ENCODE assay signal across 12 cellular contexts in the genomic region with DNA sequence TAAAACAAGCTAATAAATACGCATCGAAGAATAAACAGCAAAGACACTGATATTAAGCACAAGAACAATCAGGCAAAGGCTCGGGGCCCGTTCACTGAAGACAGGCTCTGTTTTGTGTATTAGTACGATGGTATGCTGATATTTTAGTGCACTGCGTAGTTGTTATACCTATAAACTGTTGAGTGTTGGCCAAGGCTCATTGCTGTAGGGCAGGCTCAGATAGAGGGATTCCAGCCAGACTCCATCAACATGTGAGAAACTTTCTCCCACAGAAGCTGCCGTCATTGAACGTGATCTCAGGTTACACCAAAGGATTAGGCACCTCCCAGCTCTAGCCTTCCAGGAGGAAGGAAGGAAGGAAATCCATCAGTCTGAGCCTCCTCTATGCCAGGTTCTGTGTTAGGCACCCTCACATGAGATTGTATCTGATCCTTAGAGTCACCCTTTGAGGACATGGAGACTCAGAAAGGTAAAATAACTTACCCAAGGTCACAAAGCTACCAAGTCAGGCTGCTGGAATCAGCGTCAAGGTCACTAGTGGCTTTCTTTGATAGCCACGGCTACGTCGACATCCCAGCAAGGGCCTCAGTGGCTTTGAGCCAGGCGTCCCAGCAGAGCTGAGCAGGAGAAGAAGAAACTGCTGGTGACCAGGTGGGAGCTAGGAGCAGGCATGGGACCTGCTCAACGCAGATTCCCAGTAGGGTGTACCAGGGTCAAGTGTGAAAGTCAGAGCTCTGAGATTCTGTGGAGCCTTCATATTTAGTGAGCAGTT. TPM values are rescaled to one million over a fixed set of nuclear protein-coding genes. Genes with fewer than 3 reads are reported as not detected.
DNase-seq lines count a peak whose midpoint lies in the region; ATAC-seq, FAIRE-seq and TF ChIP-seq lines count a peak whose summit lies in the region.
"Had no signal": no experiment of that assay in that cellular context is flagged by ENCODE, and none has a peak within 500 bp of the region (broad histone marks: within the 10 kb centered on the region; RNA-seq: fewer than 3 reads in every experiment).

No MANE protein-coding gene starts in this region.

- H3K9me3 Mint-ChIP-seq in MCF 10A (ENCODE audit: unreplicated experiment) = no peaks in the 10 kb centered on the region
- no peaks in the 10 kb centered on the region for H3K9me3 Mint-ChIP-seq in type B pancreatic cell
- H3K9me3 Mint-ChIP-seq: T-helper 1 cell treated with Interleukin-12 subunit alpha and Interleukin-12 subunit beta and Interleukin-4 antibody, amounts not matched to agents 30 μg/mL and 1 μg/mL, for 36 hours had no signal

- peaks cover 55% of the 10 kb centered on the region for H3K36me3 ChIP-seq in mammary epithelial cell (ENCODE audit: insufficient read depth, low read length)
- H3K36me3 ChIP-seq in H1 (ENCODE audit: control insufficient read depth in 2 of 4, insufficient read depth in 4 of 4, low read length in 3 of 4) = peaks cover 0 to 6% (median 0%) of the 10 kb centered on the region in 4 experiments; a peak in 1 of 8 replicates
- no peaks in the 10 kb centered on the region for H3K36me3 ChIP-seq in effector memory CD4-positive, alpha-beta T cell (ENCODE audit: control insufficient read depth, insufficient read depth, low read length)
- H3K36me3 ChIP-seq: HAP-1, vagina had no signal

- H3K9me3 ChIP-seq in mammary epithelial cell (replicated peaks; ENCODE audit: insufficient read depth, low read length) = no peaks in the 10 kb centered on the region
- H3K9me3 ChIP-seq in H1 (ENCODE audit: insufficient read depth in 2 of 2, low read depth in 1 of 2, low read length in 1 of 2) = no peaks in the 10 kb centered on the region
- no peaks in the 10 kb centered on the region for H3K9me3 ChIP-seq in effector memory CD4-positive, alpha-beta T cell (ENCODE audit: control insufficient read depth, low read length)
- H3K9me3 ChIP-seq: HAP-1, vagina had no signal

- POLR2A ChIA-PET in MCF 10A (lab: Yijun Ruan, JAX) = interaction anchor here (0.5 to 10.9 kb wide), 12 partner anchors 14 to 225 kb away, joined by 3 to 116 read pairs (median 5); a partner anchor contains a TSS
- POLR2A ChIA-PET in H1 (lab: Charles Lee; ENCODE audit: partially characterized antibody) = interaction anchor here (0.9 to 3.5 kb wide), 5 partner anchors 11 to 148 kb away, joined by 3 to 10 read pairs (median 3); no protein-coding TSS in a partner anchor

- no peak overlapping the region for H3K23ac ChIP-seq in H1 (ENCODE audit: insufficient read length)

- H3K4me1 ChIP-seq in mammary epithelial cell (ENCODE audit: insufficient read depth, low read length) (peaks cover 87% of the 10 kb centered on the region), H1 (replicated peaks in 1 of 4; ENCODE audit: control insufficient read depth in 3 of 4, insufficient read depth in 4 of 4, low read length in 3 of 4) (peaks cover 6 to 26% (median 16%) of the 10 kb centered on the region in 4 experiments)
- no peaks in the 10 kb centered on the region for H3K4me1 ChIP-seq in effector memory CD4-positive, alpha-beta T cell (ENCODE audit: control insufficient read depth, insufficient read depth, low read length, poor library complexity, severe bottlenecking)
- H3K4me1 ChIP-seq: HAP-1 had no signal

- no peak for ATAC-seq in GM19455 (IDR thresholded peaks at IDR 0.05; ENCODE audit: unreplicated experiment)

- H3K27ac ChIP-seq in mammary epithelial cell (ENCODE audit: insufficient read depth, low read depth, low read length) (no peak overlapping the region), H1 (ENCODE audit: low read depth, low read length) (no peak overlapping the region)
- no peak overlapping the region for H3K27ac ChIP-seq in effector memory CD4-positive, alpha-beta T cell (ENCODE audit: insufficient read depth, low read length, poor library complexity, severe bottlenecking)
- H3K27ac ChIP-seq: vagina had no signal

- H3K4me3 Mint-ChIP-seq in MCF 10A (ENCODE audit: unreplicated experiment) = no peak overlapping the region
- H3K4me3 Mint-ChIP-seq in type B pancreatic cell = no peak overlapping the region
- H3K4me3 Mint-ChIP-seq: T-helper 1 cell treated with Interleukin-12 subunit alpha and Interleukin-12 subunit beta and Interleukin-4 antibody, amounts not matched to agents 30 μg/mL and 1 μg/mL, for 36 hours had no signal

- 79% methylated on average over 10 of the region's 14 CpGs for WGBS in mammary epithelial cell (ENCODE audit: low coverage, missing lambda C conversion rate)
- WGBS in H1 (ENCODE audit: extremely low coverage in 1 of 2, insufficient coverage in 1 of 2, insufficient read length in 1 of 2, insufficient replicate concordance in 2 of 2, low coverage in 1 of 2, low lambda C conversion rate in 2 of 2, missing lambda C conversion rate in 1 of 2), 2 experiments = 78% methylated on average over 14 of the region's 14 CpGs; no CpG with 5 or more reads in 1 of the 2 experiments

- H3K14ac ChIP-seq in H1 (ENCODE audit: insufficient read length) = no peak overlapping the region

- H3K27ac Mint-ChIP-seq in MCF 10A (ENCODE audit: low read depth, unreplicated experiment) (peak overlapping the region; percentile 40), type B pancreatic cell (peak overlapping the region; percentile 41)
- H3K27ac Mint-ChIP-seq: T-helper 1 cell treated with Interleukin-12 subunit alpha and Interleukin-12 subunit beta and Interleukin-4 antibody, amounts not matched to agents 30 μg/mL and 1 μg/mL, for 36 hours had no signal

- no peak overlapping the region for H4K5ac ChIP-seq in H1 (ENCODE audit: insufficient read length, low read depth, low read length)

- H4K20me1 ChIP-seq in mammary epithelial cell (ENCODE audit: insufficient read depth, low read length) = peaks cover 30% of the 10 kb centered on the region
- no peaks in the 10 kb centered on the region for H4K20me1 ChIP-seq in H1 (replicated peaks in 1 of 2; ENCODE audit: control insufficient read depth in 1 of 2, insufficient read depth in 2 of 2, low read length in 2 of 2)

- no peak overlapping the region for H3K56ac ChIP-seq in H1 (replicated peaks; ENCODE audit: insufficient read length, low read depth, low read length)

- H3K27me3 Mint-ChIP-seq in MCF 10A (ENCODE audit: insufficient read depth, unreplicated experiment) = no peaks in the 10 kb centered on the region
- H3K27me3 Mint-ChIP-seq in type B pancreatic cell = no peaks in the 10 kb centered on the region

- H2AK5ac ChIP-seq in H1 (ENCODE audit: low read depth, low read length) = no peak overlapping the region

- no peak overlapping the region for H2BK15ac ChIP-seq in H1 (ENCODE audit: low read length)

- FAIRE-seq in H1 (lab: Jason Lieb, UNC) = peak; percentile 60

- TF ChIP-seq POLR2A in H1 (IDR thresholded peaks at IDR 0.05; ENCODE audit: control extremely low read depth in 1 of 2, low read depth in 2 of 2, low read length in 2 of 2) = no peak

- no peak overlapping the region for H3K4me2 ChIP-seq in mammary epithelial cell (ENCODE audit: insufficient read depth, low read depth, low read length)
- H3K4me2 ChIP-seq in H1 (ENCODE audit: insufficient read depth in 1 of 2, low read depth in 2 of 2, low read length in 2 of 2) = 0 out of 4 replicates have a peak overlapping the region, but pooled peaks have one; percentile 7 to 21

- no peak overlapping the region for H4K91ac ChIP-seq in H1 (replicated peaks; ENCODE audit: insufficient read length, low read length)

- dilution Hi-C loops in mammary epithelial cell (cut with HindIII; ENCODE audit: low sequenced_read_pairs) = no loop called here

- H2BK12ac ChIP-seq in H1 (ENCODE audit: low read depth, low read length) = no peak overlapping the region

- no peak overlapping the region for H4K8ac ChIP-seq in H1 (ENCODE audit: extremely low read depth, insufficient read depth, low read length)

- no peak for TF ChIP-seq RAD21 in H1 (IDR thresholded peaks at IDR 0.05 in 1 of 2, conservative IDR thresholded peaks at IDR 0.05 in 1 of 2; ENCODE audit: low read depth in 2 of 2, low read length in 2 of 2)

- DNase-seq in MCF 10A (ENCODE audit: unreplicated experiment) = peak; percentile 90
- DNase-seq in mammary epithelial cell = no peak
- DNase-seq in H1 (ENCODE audit: low read depth in 1 of 2, low spot score in 2 of 2) = no peak
- peak; percentile 53 for DNase-seq in kidney tubule cell (ENCODE audit: low spot score)
- DNase-seq in type B pancreatic cell (ENCODE audit: extremely low spot score, unreplicated experiment) = no peak
- no peak for DNase-seq in effector memory CD4-positive, alpha-beta T cell
- DNase-seq in stimulated activated CD4-positive, alpha-beta T cell treated with anti-CD3 and anti-CD28 coated beads, Interleukin-1b, Interleukin-23, amount 100 ng/mL, for 48 hours = no peak
- DNase-seq: amniotic stem cell had no signal

- H3K4ac ChIP-seq in H1 (replicated peaks; ENCODE audit: insufficient read length, low read depth, low read length) = no peak overlapping the region

- H3K9ac ChIP-seq in mammary epithelial cell (ENCODE audit: insufficient read depth, low read length) (no peak overlapping the region), H1 (replicated peaks in 1 of 4; ENCODE audit: extremely low read depth in 1 of 4, low read depth in 3 of 4, low read length in 3 of 4) (no peak overlapping the region)

- in situ Hi-C loops in mammary epithelial cell (cut with MboI; ENCODE audit: low sequenced_read_pairs in 2 of 2) = no loop called here

- intact Hi-C loops in MCF 10A (cut with micrococcal nuclease) = no loop called here
- intact Hi-C loops in mammary epithelial cell (cut with micrococcal nuclease) = no loop called here

- H3K4me3 ChIP-seq in mammary epithelial cell (replicated peaks in 1 of 3; ENCODE audit: insufficient read depth in 1 of 3, low read depth in 2 of 3, low read length in 3 of 3) = no peak overlapping the region
- H3K4me3 ChIP-seq in H1 (ENCODE audit: extremely low read depth in 1 of 4, insufficient read depth in 2 of 4, low read depth in 3 of 4, low read length in 4 of 4) = no peak overlapping the region
- no peak overlapping the region for H3K4me3 ChIP-seq in effector memory CD4-positive, alpha-beta T cell (ENCODE audit: insufficient read depth, low read depth, low read length, poor library complexity, severe bottlenecking)
- H3K4me3 ChIP-seq: HAP-1, vagina had no signal

- no peak overlapping the region for H2BK5ac ChIP-seq in H1 (ENCODE audit: low read depth, low read length)

- H3K36me3 Mint-ChIP-seq in MCF 10A (ENCODE audit: insufficient read depth, unreplicated experiment) = peaks cover 65% of the 10 kb centered on the region
- peaks cover 37% of the 10 kb centered on the region for H3K36me3 Mint-ChIP-seq in type B pancreatic cell

- BruUV-seq in MCF 10A (replicated peaks; lab: Mats Ljungman, UMichigan) (no TSS peak), mammary epithelial cell (replicated peaks; lab: Mats Ljungman, UMichigan) (no TSS peak)

- no peak overlapping the region for H2BK20ac ChIP-seq in H1 (ENCODE audit: low read length)

- H2AFZ ChIP-seq in mammary epithelial cell (ENCODE audit: low read depth, low read length) (no peak overlapping the region), H1 (ENCODE audit: low read length) (no peak overlapping the region)

- no peak overlapping the region for H2BK120ac ChIP-seq in H1 (replicated peaks; ENCODE audit: low read depth, low read length)

- CTCF ChIA-PET in MCF 10A (lab: Yijun Ruan, JAX) = interaction anchor here (0.5 to 3.1 kb wide), 10 partner anchors 12 to 249 kb away, joined by 3 to 16 read pairs (median 3); a partner anchor contains a TSS
- CTCF ChIA-PET in mammary epithelial cell (lab: Charles Lee; ENCODE audit: low non-redundant PET) = no interaction called here
- CTCF ChIA-PET in H1 (lab: Charles Lee; ENCODE audit: partially characterized antibody) = interaction anchor here (1.1 to 7.0 kb wide), 12 partner anchors 10 to 177 kb away, joined by 3 to 49 read pairs (median 4); no protein-coding TSS in a partner anchor

- H3K79me1 ChIP-seq in H1 (ENCODE audit: low read depth, low read length) = peaks cover 6% of the 10 kb centered on the region; the same call in 1 of the 2 replicates

- no peak for TF ChIP-seq CTCF in MCF 10A (IDR thresholded peaks at IDR 0.05; ENCODE audit: unreplicated experiment)
- no peak for TF ChIP-seq CTCF in mammary epithelial cell (conservative IDR thresholded peaks at IDR 0.05 in 1 of 2, IDR thresholded peaks at IDR 0.05 in 1 of 2; ENCODE audit: extremely low read depth in 1 of 2, insufficient read depth in 1 of 2, low read depth in 1 of 2, low read length in 2 of 2)
- no peak for TF ChIP-seq CTCF in H1 (IDR thresholded peaks at IDR 0.05; ENCODE audit: control extremely low read depth in 1 of 3, insufficient read depth in 1 of 3, low read depth in 1 of 3, low read length in 3 of 3)
- TF ChIP-seq CTCF in type B pancreatic cell (conservative IDR thresholded peaks at IDR 0.05) = no peak

- H3K79me2 ChIP-seq in mammary epithelial cell (ENCODE audit: insufficient read depth, low read length) = peaks cover 98% of the 10 kb centered on the region
- peaks cover 0 to 10% of the 10 kb centered on the region in 2 experiments; a peak in 1 of 4 replicates for H3K79me2 ChIP-seq in H1 (ENCODE audit: control insufficient read depth in 1 of 2, insufficient read depth in 2 of 2, low read length in 2 of 2)

- H3K23me2 ChIP-seq in H1 (ENCODE audit: low read depth, low read length) = peaks cover 7% of the 10 kb centered on the region; the same call in 1 of the 2 replicates

- no peak for TF ChIP-seq EP300 in H1 (IDR thresholded peaks at IDR 0.05; ENCODE audit: borderline replicate concordance in 1 of 2, low read depth in 2 of 2, low read length in 2 of 2)

- H3K27me3 ChIP-seq in mammary epithelial cell (ENCODE audit: insufficient read depth, low read length) = no peaks in the 10 kb centered on the region
- no peaks in the 10 kb centered on the region for H3K27me3 ChIP-seq in H1 (replicated peaks in 1 of 4; ENCODE audit: control insufficient read depth in 3 of 4, extremely low read depth in 1 of 4, insufficient read depth in 3 of 4, low read length in 3 of 4)
- H3K27me3 ChIP-seq in effector memory CD4-positive, alpha-beta T cell (replicated peaks; ENCODE audit: control insufficient read depth, insufficient read depth, low read length, poor library complexity, severe bottlenecking) = no peaks in the 10 kb centered on the region
- H3K27me3 ChIP-seq: vagina had no signal

- no peak overlapping the region for H3K18ac ChIP-seq in H1 (ENCODE audit: extremely low read depth, low read length)

- H3K4me1 Mint-ChIP-seq in MCF 10A (ENCODE audit: insufficient read depth, unreplicated experiment) (peaks cover 64% of the 10 kb centered on the region), type B pancreatic cell (ENCODE audit: unreplicated experiment) (peaks cover 59% of the 10 kb centered on the region)

RNA-seq across cellular contexts. Expression of a gene that starts 14.8 kb away (rescaled TPM):
- total RNA-seq in MCF 10A (2022) (83.6 and 130 TPM in 2 replicates), mammary epithelial cell (100 to 1,000 TPM in 1 of 2 donors, 10 to 100 TPM in 1; 93.0 to 171 TPM), type B pancreatic cell (ENCODE audit: low replicate concordance) (16.6 and 52.1 TPM in 2 replicates)
- polyA plus RNA-seq in mammary epithelial cell (123 TPM), H1 (2011; rRNA removed) (5.6 and 7.3 TPM in 2 replicates)
- 185 TPM for polyA minus RNA-seq in mammary epithelial cell
- total RNA-seq in H1 (2021; fragmentation: NEBNext Ultra II Directional; extraction: Animal tissue kit (Norgen Biotek cat#: 25700)) = 8.3 and 9.2 TPM in 2 replicates
- polyA plus RNA-seq in H1 (2011; cell fraction: cytosol; rRNA removed) = 6.6 TPM
- polyA plus RNA-seq in H1 (2011; cell fraction: nucleus; rRNA removed) = 9.7 TPM
- 7.0 to 8.0 TPM (median 7.8 TPM) in 4 replicates for polyA plus RNA-seq in H1 (2012, experiment 1 of 2)
- 6.1 TPM for polyA plus RNA-seq in H1 (2012, experiment 2 of 2)
- polyA plus RNA-seq in H1 (2013, experiment 1 of 2) = 5.1 TPM
- polyA plus RNA-seq in H1 (2013, experiment 2 of 2) = 5.2 TPM
- polyA minus RNA-seq in H1 (2011; rRNA and poly(A)+ RNA removed) = 10.9 and 11.0 TPM in 2 replicates
- polyA minus RNA-seq in H1 (2011; cell fraction: cytosol; rRNA and poly(A)+ RNA removed) = 19.4 TPM
- polyA minus RNA-seq in H1 (2011; cell fraction: nucleus; rRNA and poly(A)+ RNA removed) = 14.6 TPM

Comparison
In these comparisons a context has a peak if more than half of its experiments do, and no peak if none do; other contexts are left out.
1. DNase-seq: peak in MCF 10A (single experiment) and kidney tubule cell (single experiment); none in mammary epithelial cell (single experiment), H1 (0 of 2), type B pancreatic cell (single experiment), effector memory CD4-positive, alpha-beta T cell (0 of 3) and stimulated activated CD4-positive, alpha-beta T cell treated with anti-CD3 and anti-CD28 coated beads, Interleukin-1b, Interleukin-23, amount 100 ng/mL, for 48 hours (single experiment).